13 cellular contexts compared by ENCODE assay signal in genomic region chr7:108441392-108441955, GRCh38. TPM values are rescaled to one million over a fixed set of nuclear protein-coding genes. Genes with fewer than 3 reads are reported as not detected.
"Had no signal": no experiment of that assay in that cellular context is flagged by ENCODE, and none has a peak within 500 bp of the region (broad histone marks: within the 10 kb centered on the region; RNA-seq: fewer than 3 reads in every experiment).

No MANE protein-coding gene starts in this region.

- H3K9me3 ChIP-seq: Peyer's patch, SJSA1 had no signal

- H3K27me3 ChIP-seq: Peyer's patch had no signal

- H3K4me3 ChIP-seq: PC-9, Peyer's patch, SJSA1, SK-N-MC had no signal

- H3K9ac ChIP-seq: KMS-11 had no signal

- FAIRE-seq: HepG2 had no signal

- H3K4me2 ChIP-seq: KMS-11, PC-9 had no signal

- H3K4me1 ChIP-seq: Peyer's patch, SJSA1 had no signal

- H3K36me3 ChIP-seq: Peyer's patch, SJSA1 had no signal

- DNase-seq: IMR-90, Kasumi-1, MV-4-11, NCI-H1048, OCI-M1, Peyer's patch, T-helper 2 cell had no signal

- ATAC-seq: HepG2, Right ventricle myocardium inferior had no signal

- H3K27ac ChIP-seq: KMS-11, PC-9, Peyer's patch, SJSA1, SK-N-MC had no signal

- H2AFZ ChIP-seq: PC-9 had no signal

RNA-seq across cellular contexts. Expression of gene NRCAM, which starts 14.8 kb away (rescaled TPM):
- total RNA-seq: SJSA1 had no signal
